Comparison of ENCODE assay signal across 9 cellular contexts in the genomic region with DNA sequence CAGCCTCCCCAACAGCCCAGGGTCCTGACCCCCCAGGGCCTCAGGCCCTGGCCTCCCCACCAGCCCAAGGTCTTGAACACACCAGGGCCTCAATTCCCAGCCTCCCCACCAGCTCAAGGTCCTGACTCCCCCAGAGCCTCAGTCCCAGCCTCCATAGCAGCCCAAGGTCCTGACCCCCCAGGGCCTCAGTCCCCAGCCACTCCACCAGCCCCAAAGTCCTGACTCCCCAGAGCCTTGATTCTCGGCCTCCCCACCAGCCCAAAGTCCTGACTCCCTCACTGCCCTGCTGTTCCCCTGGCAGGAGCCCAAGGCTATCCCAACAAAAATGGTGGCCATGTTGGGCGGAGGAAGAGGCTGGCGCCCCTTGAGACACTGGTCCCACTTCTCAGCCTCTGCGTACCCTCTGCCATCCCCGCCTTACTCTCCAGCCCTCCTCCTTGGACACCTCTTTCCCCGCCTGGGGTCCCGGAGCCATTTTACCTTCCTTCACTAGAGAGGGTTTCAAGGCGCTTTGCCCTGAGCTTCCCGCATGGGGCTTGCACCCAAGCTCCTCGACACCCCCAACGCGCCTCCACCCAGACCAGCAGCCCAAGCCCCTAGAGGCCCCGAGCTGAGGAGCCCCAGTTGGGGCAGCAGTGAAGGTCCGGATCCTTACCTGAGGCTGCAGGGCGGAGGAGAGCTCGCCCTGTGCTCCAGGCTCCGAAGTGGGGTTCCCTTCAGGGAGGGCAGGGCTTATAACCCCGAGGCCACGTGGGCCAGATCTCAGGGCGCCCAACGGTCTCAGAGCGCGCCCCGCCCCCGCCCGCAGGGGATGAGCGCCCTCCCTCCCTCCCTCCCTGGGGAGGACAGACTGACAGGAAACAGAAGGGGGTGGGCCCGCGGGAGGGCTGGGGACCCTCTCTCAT. TPM values are rescaled to one million over a fixed set of nuclear protein-coding genes. Genes with fewer than 3 reads are reported as not detected.
DNase-seq lines count a peak whose midpoint lies in the region; ATAC-seq, FAIRE-seq and TF ChIP-seq lines count a peak whose summit lies in the region.
"Had no signal": no experiment of that assay in that cellular context is flagged by ENCODE, and none has a peak within 500 bp of the region (broad histone marks: within the 10 kb centered on the region; RNA-seq: fewer than 3 reads in every experiment).

No MANE protein-coding gene starts in this region.

- peak overlapping the region; percentile 7 to 13 for H3K4me3 ChIP-seq in kidney (ENCODE audit: low read length in 2 of 2)

- H3K27me3 Mint-ChIP-seq in activated T-cell treated with anti-CD3 and anti-CD28 coated beads, Interleukin-2, amount 50 U/mL, for 4 hours (ENCODE audit: low read depth) = no peaks in the 10 kb centered on the region

- peaks cover 26% of the 10 kb centered on the region for H3K36me3 Mint-ChIP-seq in activated T-cell treated with anti-CD3 and anti-CD28 coated beads, Interleukin-2, amount 50 U/mL, for 4 hours (ENCODE audit: insufficient read depth)

- H3K27ac ChIP-seq in kidney (ENCODE audit: low read depth in 2 of 2, low read length in 2 of 2) = peak overlapping the region in 1 of 2 donors; percentile 56

- intact Hi-C loops in kidney (cut with DNase I) = no loop called here

- peaks cover 0 to 5% of the 10 kb centered on the region in 2 donors for H3K4me1 ChIP-seq in kidney (ENCODE audit: control insufficient read depth in 1 of 2, insufficient read depth in 1 of 2, low read depth in 1 of 2, low read length in 2 of 2)

- peak; percentile 17 for ATAC-seq in GM18502 (IDR thresholded peaks at IDR 0.05; ENCODE audit: poor library complexity, unreplicated experiment)
- peak; percentile 22 to 27 for ATAC-seq in activated T-cell treated with anti-CD3 and anti-CD28 coated beads, Interleukin-2, amount 50 U/mL, for 4 hours
- no peak for ATAC-seq in HG03025 (IDR thresholded peaks at IDR 0.05; ENCODE audit: low FRiP score, unreplicated experiment)

- no peak overlapping the region for H3K9ac ChIP-seq in kidney (ENCODE audit: low read length in 2 of 2)

- TF ChIP-seq CTCF in kidney (IDR thresholded peaks at IDR 0.05; ENCODE audit: borderline replicate concordance, extremely low read depth, insufficient read depth) = no peak

- no peaks in the 10 kb centered on the region for H3K9me3 ChIP-seq in kidney (ENCODE audit: control insufficient read depth in 1 of 2, low read length in 2 of 2)

- H3K9me3 Mint-ChIP-seq in activated T-cell treated with anti-CD3 and anti-CD28 coated beads, Interleukin-2, amount 50 U/mL, for 4 hours = no peaks in the 10 kb centered on the region

- H3K36me3 ChIP-seq in kidney (ENCODE audit: control insufficient read depth in 1 of 2, insufficient read depth in 2 of 2, low read length in 2 of 2) = no peaks in the 10 kb centered on the region

- DNase-seq in NCI-H82 treated with DMSO at 0.1 percent for 48 hours (lab: John Stamatoyannopoulos, UW; ENCODE audit: unreplicated experiment) (peak; percentile 76), kidney (peak; percentile 93), NCI-H1436 (lab: John Stamatoyannopoulos, UW) (no peak), AG08396 (ENCODE audit: low spot score) (no peak)
- DNase-seq in activated T-cell treated with anti-CD3 and anti-CD28 coated beads, Interleukin-2, amount 50 U/mL, for 4 hours = peak; percentile 94
- peak; percentile 88 to 96 (median 89) for DNase-seq in stimulated activated CD4-positive, alpha-beta T cell treated with anti-CD3 and anti-CD28 coated beads, TNF-alpha, amount 100 ng/mL, for 48 hours (ENCODE audit: low read depth in 3 of 3)

- peak overlapping the region; percentile 100 for H3K4me3 Mint-ChIP-seq in activated T-cell treated with anti-CD3 and anti-CD28 coated beads, Interleukin-2, amount 50 U/mL, for 4 hours

- FAIRE-seq in kidney (lab: Jason Lieb, UNC) = no peak

- peaks cover 51% of the 10 kb centered on the region for H3K4me1 Mint-ChIP-seq in activated T-cell treated with anti-CD3 and anti-CD28 coated beads, Interleukin-2, amount 50 U/mL, for 4 hours (ENCODE audit: low read depth)

RNA-seq across cellular contexts. Expression of a gene that starts 3.5 kb away (rescaled TPM):
- total RNA-seq in activated T-cell treated with anti-CD3 and anti-CD28 coated beads, Interleukin-2, amount 50 U/mL, for 4 hours = 10 to 100 TPM; 38.6 to 49.6 (median 43.2) TPM
- total RNA-seq in kidney = 30.6 TPM
- 12.5 TPM for polyA plus RNA-seq in kidney (ENCODE audit: insufficient read depth, low read depth, low replicate concordance)

RNA-seq across cellular contexts. Expression of a gene that starts 19.9 kb away (rescaled TPM):
- total RNA-seq in activated T-cell treated with anti-CD3 and anti-CD28 coated beads, Interleukin-2, amount 50 U/mL, for 4 hours = 100 to 1,000 TPM; 144 to 154 (median 152) TPM
- 60.5 TPM for total RNA-seq in kidney
- polyA plus RNA-seq in kidney (ENCODE audit: insufficient read depth, low read depth, low replicate concordance) = 129 TPM

RNA-seq across cellular contexts. Expression of a gene that starts 51.3 kb away (rescaled TPM):
- total RNA-seq in activated T-cell treated with anti-CD3 and anti-CD28 coated beads, Interleukin-2, amount 50 U/mL, for 4 hours = not detected
- 0.47 TPM for total RNA-seq in kidney
- not detected for polyA plus RNA-seq in kidney (ENCODE audit: insufficient read depth, low read depth, low replicate concordance)
- total RNA-seq: fibroblast of villous mesenchyme had no signal

Comparison
In these comparisons a context has a peak if more than half of its experiments do, and no peak if none do; other contexts are left out.
1. DNase-seq: peak in NCI-H82 treated with DMSO at 0.1 percent for 48 hours (single experiment), activated T-cell treated with anti-CD3 and anti-CD28 coated beads, Interleukin-2, amount 50 U/mL, for 4 hours (single experiment), kidney (single experiment) and stimulated activated CD4-positive, alpha-beta T cell treated with anti-CD3 and anti-CD28 coated beads, TNF-alpha, amount 100 ng/mL, for 48 hours (3 of 3); none in NCI-H1436 (single experiment) and AG08396 (single experiment).